In genomic region chr19:39587496-39587895, GRCh38 we compare ENCODE assay signal across 36 cellular contexts. TPM values are rescaled to one million over a fixed set of nuclear protein-coding genes. Genes with fewer than 3 reads are reported as not detected.
"Had no signal": no experiment of that assay in that cellular context is flagged by ENCODE, and none has a peak within 500 bp of the region (broad histone marks: within the 10 kb centered on the region; RNA-seq: fewer than 3 reads in every experiment).

No MANE protein-coding gene starts in this region.

- H3K9me3 ChIP-seq: ascending aorta, esophagus squamous epithelium, gastrocnemius medialis, heart left ventricle had no signal

- H3K27me3 ChIP-seq: ascending aorta had no signal

- H3K4me3 ChIP-seq: ascending aorta, esophagus squamous epithelium, gastrocnemius medialis, heart left ventricle had no signal

- DNase-seq: activated CD4-positive, alpha-beta memory T cell treated with anti-CD3 and anti-CD28 coated beads for 36 hours; activated CD4-positive, alpha-beta T cell treated with anti-CD3 and anti-CD28 coated beads for 36 hours; activated CD4-positive, alpha-beta T cell treated with anti-CD3 and anti-CD28 coated beads, Interleukin-2, amount 10 ng/mL, durations not matched to agents 24 days and 14 days; activated CD4-positive, CD25-positive, alpha-beta regulatory T cell; activated CD4-positive, CD25-positive, alpha-beta regulatory T cell treated with anti-CD3 and anti-CD28 coated beads, Interleukin-2, amount 50 U/mL, for 72 hours; activated CD8-positive, alpha-beta memory T cell treated with anti-CD3 and anti-CD28 coated beads, Interleukin-2, amount 10 ng/mL, durations not matched to agents 7 days and 5 days; activated CD8-positive, alpha-beta memory T cell treated with anti-CD3 and anti-CD28 coated beads, Interleukin-2, amount 50 U/mL, for 4 hours; activated CD8-positive, alpha-beta T cell treated with anti-CD3 and anti-CD28 coated beads, Interleukin-2, amount 10 ng/mL, durations not matched to agents 7 days and 5 days; activated gamma-delta T cell; activated naive CD4-positive, alpha-beta T cell; activated naive CD4-positive, alpha-beta T cell treated with anti-CD3 and anti-CD28 coated beads, Interleukin-2, amount 10 ng/mL, durations not matched to agents 7 days and 5 days; activated naive CD8-positive, alpha-beta T cell treated with anti-CD3 and anti-CD28 coated beads, Interleukin-2, amount 10 ng/mL, durations not matched to agents 7 days and 5 days; activated T-cell treated with anti-CD3 and anti-CD28 coated beads, Interleukin-2, amount 50 U/mL, for 1 hour; activated T-cell treated with anti-CD3 and anti-CD28 coated beads, Interleukin-2, amount 50 U/mL, for 48 hours; caudate nucleus; cortex of kidney; dermis blood vessel endothelial cell; effector CD4-positive, alpha-beta T cell; effector memory CD8-positive, alpha-beta T cell; esophagus squamous epithelium; gastrocnemius medialis; glutamatergic neuron; heart left ventricle; T-helper 2 cell had no signal

- H3K4me1 ChIP-seq: ascending aorta, esophagus squamous epithelium, gastrocnemius medialis, heart left ventricle had no signal

- H3K36me3 ChIP-seq: ascending aorta, esophagus squamous epithelium, gastrocnemius medialis, heart left ventricle had no signal

- H3K27ac ChIP-seq: ascending aorta, epithelial cell of prostate, esophagus squamous epithelium, gastrocnemius medialis, heart left ventricle had no signal

- FAIRE-seq: colon had no signal

- ATAC-seq: activated CD4-positive, alpha-beta T cell treated with anti-CD3 and anti-CD28 coated beads for 36 hours; activated CD8-positive, alpha-beta memory T cell treated with anti-CD3 and anti-CD28 coated beads, Interleukin-2, amount 10 ng/mL, durations not matched to agents 7 days and 5 days; activated CD8-positive, alpha-beta T cell treated with anti-CD3 and anti-CD28 coated beads, Interleukin-2, amount 10 ng/mL, durations not matched to agents 7 days and 5 days; activated naive CD4-positive, alpha-beta T cell treated with anti-CD3 and anti-CD28 coated beads, Interleukin-2, amount 50 U/mL, for 72 hours; effector memory CD8-positive, alpha-beta T cell; gastrocnemius medialis; heart left ventricle had no signal

RNA-seq across cellular contexts. Expression of gene LGALS13, which starts 14.8 kb away (rescaled TPM):
- total RNA-seq: activated CD4-positive, alpha-beta memory T cell treated with anti-CD3 and anti-CD28 coated beads for 36 hours; activated CD4-positive, alpha-beta T cell treated with anti-CD3 and anti-CD28 coated beads for 36 hours; activated CD4-positive, alpha-beta T cell treated with anti-CD3 and anti-CD28 coated beads, Interleukin-2, amount 10 ng/mL, durations not matched to agents 24 days and 14 days; activated CD8-positive, alpha-beta memory T cell treated with anti-CD3 and anti-CD28 coated beads for 36 hours; activated CD8-positive, alpha-beta memory T cell treated with anti-CD3 and anti-CD28 coated beads, Interleukin-2, amount 10 ng/mL, durations not matched to agents 7 days and 5 days; activated CD8-positive, alpha-beta T cell treated with anti-CD3 and anti-CD28 coated beads, Interleukin-2, amount 10 ng/mL, durations not matched to agents 7 days and 5 days; activated naive CD4-positive, alpha-beta T cell treated with anti-CD3 and anti-CD28 coated beads, Interleukin-2, amount 50 U/mL, for 72 hours; activated naive CD8-positive, alpha-beta T cell treated with anti-CD3 and anti-CD28 coated beads, Interleukin-2, amount 10 ng/mL, durations not matched to agents 7 days and 5 days; activated T-helper 1 cell treated with anti-CD3 and anti-CD28 coated beads, Interleukin-12 subunit alpha, Interleukin-12 subunit beta, Interleukin-2, Interleukin-4 antibody, amounts not matched to agents 30 ng/mL and 10 ng/mL and 1 ng/mL, durations not matched to agents 14 hours and 24 hours and 36 hours; activated T-helper 2 cell treated with anti-CD3 and anti-CD28 coated beads, Interferon-gamma antibody, Interleukin-2, Interleukin-4, amounts not matched to agents 10 μg/mL and 5 μg/mL and 100 μg/mL, durations not matched to agents 14 hours and 24 hours and 36 hours; ascending aorta; chondrocyte; dermis blood vessel endothelial cell; esophagus squamous epithelium; fibroblast of lung; fibroblast of villous mesenchyme; gastrocnemius medialis; heart left ventricle; T-helper 1 cell treated with Interleukin-12 subunit alpha and Interleukin-12 subunit beta and Interleukin-4 antibody, amounts not matched to agents 30 ng/mL and 1 ng/mL, for 36 hours had no signal
- polyA plus RNA-seq: esophagus, fibroblast of lung, heart left ventricle had no signal

RNA-seq across cellular contexts. Expression of gene EID2B, which starts 54.8 kb away (rescaled TPM):
- total RNA-seq: ascending aorta had no signal
